In the genomic region with DNA sequence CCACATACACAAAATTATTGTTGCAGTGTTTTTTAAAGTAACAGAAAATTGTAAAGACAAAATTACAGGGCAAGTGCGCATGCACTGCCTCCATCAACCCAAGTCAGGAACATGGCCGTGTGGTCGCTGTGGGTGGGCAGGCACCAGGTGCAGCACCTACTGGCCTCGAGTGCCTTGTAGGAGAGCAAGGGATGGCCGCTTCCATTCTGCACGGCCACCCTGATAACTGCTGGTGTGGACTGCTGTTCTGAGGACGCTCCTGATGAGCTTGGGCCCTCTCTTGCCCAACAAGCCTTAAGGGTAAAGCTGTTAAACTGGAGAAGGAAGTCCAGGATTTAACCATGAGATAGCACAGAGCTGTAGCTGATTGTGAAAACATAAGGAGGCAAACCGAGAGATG, we compare ENCODE assay signal across 10 cellular contexts.
"Had no signal": no experiment of that assay in that cellular context is flagged by ENCODE, and none has a peak within 500 bp of the region (broad histone marks: within the 10 kb centered on the region; RNA-seq: fewer than 3 reads in every experiment).

No MANE protein-coding gene starts in this region.

- FAIRE-seq: H1, H54, HTR-8/SVneo, K562 had no signal

- H3K4me3 Mint-ChIP-seq: GM23338, HFFc6 had no signal

- H2AFZ ChIP-seq: GM23338 had no signal

- H3K4me1 Mint-ChIP-seq: GM23338 had no signal

- H3K4me2 ChIP-seq: GM23338 had no signal

- H3K27ac Mint-ChIP-seq: GM23338, HFFc6 had no signal

- ATAC-seq: GM23338, HCT116, K562 had no signal

- H3K9me3 ChIP-seq: HAP-1 had no signal

- H3K9me3 Mint-ChIP-seq: HFFc6 had no signal

- DNase-seq: HFFc6, IMR-90, KG1 had no signal
